In the genomic region with DNA sequence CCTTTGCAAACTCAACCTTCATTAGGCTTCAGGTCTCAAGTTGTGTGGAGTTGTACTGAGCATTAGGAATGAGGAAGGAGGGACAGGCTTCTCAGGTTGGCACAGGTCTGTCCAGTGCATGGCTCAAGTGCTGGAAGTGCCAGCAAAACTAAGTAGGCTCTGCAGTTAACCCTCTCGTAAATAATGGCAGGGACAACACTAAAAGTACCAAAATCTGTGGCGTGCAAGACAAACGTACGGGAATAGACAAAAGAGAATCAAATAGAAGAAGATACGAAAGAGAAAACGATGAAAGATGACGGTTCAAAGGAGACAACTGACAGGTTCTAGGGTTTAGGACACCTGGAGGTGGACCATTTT, we compare ENCODE assay signal across 8 cellular contexts. TPM values are rescaled to one million over a fixed set of nuclear protein-coding genes. Genes with fewer than 3 reads are reported as not detected.
DNase-seq lines count a peak whose midpoint lies in the region; ATAC-seq and TF ChIP-seq lines count a peak whose summit lies in the region.

No MANE protein-coding gene starts in this region.

- no peaks in the 10 kb centered on the region for H3K27me3 Mint-ChIP-seq in T-cell

- intact Hi-C loops in ovary (cut with DNase I) = loop anchor here in 1 of 4 donors (10.0 kb wide), 1 partner anchor 55 kb away; the partner anchor contains the start of gene GEMIN2

- ATAC-seq in GM21381 (IDR thresholded peaks at IDR 0.05; ENCODE audit: unreplicated experiment) (peak; percentile 5), T-cell (replicated peaks in 1 of 4) (no peak), HG03469 (IDR thresholded peaks at IDR 0.05; ENCODE audit: unreplicated experiment) (no peak)

- H3K9me3 Mint-ChIP-seq in T-cell = no peaks in the 10 kb centered on the region

- H3K27me3 ChIP-seq in ovary = no peaks in the 10 kb centered on the region

- CTCF ChIA-PET in T-cell (lab: Charles Lee) (interaction anchor here in 1 of 2 donors (0.7 to 2.3 kb wide), 2 partner anchors 56 to 71 kb away, joined by 3 to 5 read pairs; partner anchors contain the start of gene GEMIN2), HEK293T (lab: Yijun Ruan, JAX) (no interaction called here)

- POLR2A ChIA-PET in T-cell (lab: Charles Lee) = interaction anchor here (0.6 to 1.7 kb wide), 8 partner anchors 12 to 263 kb away, joined by 3 to 14 read pairs (median 5); partner anchors contain the start of genes FBXO33 (in 1 of the 2) and GEMIN2 (in 1 of the 2)
- POLR2A ChIA-PET in HEK293T (lab: Yijun Ruan, JAX) = interaction anchor here (0.7 to 1.7 kb wide), 23 partner anchors 9 to 262 kb away, joined by 3 to 76 read pairs (median 8); partner anchors contain the start of genes FBXO33, GEMIN2 and SEC23A

- H3K27ac ChIP-seq in ovary = peak overlapping the region; percentile 90 to 97

- peak overlapping the region; percentile 97 for H3K27ac Mint-ChIP-seq in T-cell

- TF ChIP-seq CTCF in AG10803 (conservative IDR thresholded peaks at IDR 0.05; ENCODE audit: low read length) = no peak
- TF ChIP-seq CTCF in ovary (IDR thresholded peaks at IDR 0.05) = no peak

- peak overlapping the region; percentile 94 to 98 (median 96) for H3K4me3 Mint-ChIP-seq in T-cell

- WGBS in ovary, 3 donors = 0% methylated on average over 7 of the region's 7 CpGs

- H3K36me3 Mint-ChIP-seq in T-cell = peaks cover 15% of the 10 kb centered on the region

- H3K4me3 ChIP-seq in AG10803 (ENCODE audit: low read length) (peak overlapping the region; percentile 99), ovary (peak overlapping the region; percentile 97)

- no peaks in the 10 kb centered on the region for H3K9me3 ChIP-seq in ovary

- H3K4me1 ChIP-seq in ovary (ENCODE audit: insufficient read depth) = peaks cover 3% of the 10 kb centered on the region

- TF ChIP-seq POLR2A in ovary (IDR thresholded peaks at IDR 0.05) = no peak

- TF ChIP-seq EP300 in ovary (IDR thresholded peaks at IDR 0.05) = no peak

- DNase-seq in AG10803 (ENCODE audit: low read depth) (no peak), T-cell (no peak), fibroblast of peridontal ligament (ENCODE audit: extremely low read depth) (peak; percentile 10), ovary (no peak), HEK293T (ENCODE audit: extremely low spot score) (no peak)
- DNase-seq in NK-92 treated with Interleukin-12 subunit alpha and Interleukin-12 subunit beta, amount 100 ng/mL, for 24 hours (lab: John Stamatoyannopoulos, UW) = no peak

- H3K4me1 Mint-ChIP-seq in T-cell = peaks cover 45 to 56% (median 54%) of the 10 kb centered on the region in 3 donors

- no peaks in the 10 kb centered on the region for H3K36me3 ChIP-seq in ovary

TF ChIP-seq in HEK293T, 16 proteins besides CTCF, POLR2A, EP300 and RAD21:
- TF ChIP-seq TARDBP (IDR thresholded peaks at IDR 0.05) (no peak), SP1 (IDR thresholded peaks at IDR 0.05) (no peak)

RNA-seq across cellular contexts. Expression of gene TRAPPC6B, which starts 0.6 kb away (rescaled TPM):
- 10 to 100 TPM; 14.9 to 34.3 (median 30.1) TPM for total RNA-seq in T-cell
- total RNA-seq in ovary = 10 to 100 TPM; 16.7 to 30.7 (median 20.4) TPM
- 10 to 100 TPM; 12.6 to 17.8 TPM for polyA plus RNA-seq in ovary

RNA-seq across cellular contexts. Expression of gene PNN, which starts 5.5 kb away (rescaled TPM):
- total RNA-seq in T-cell (100 to 1,000 TPM in 2 of 5 donors, 10 to 100 TPM in 3; 80.2 to 136 (median 94.4) TPM), ovary (10 to 100 TPM; 36.3 to 76.3 (median 59.6) TPM)
- 10 to 100 TPM; 54.4 to 77.1 TPM for polyA plus RNA-seq in ovary

RNA-seq across cellular contexts. Expression of gene GEMIN2, which starts 55.4 kb away (rescaled TPM):
- total RNA-seq in T-cell = 10 to 100 TPM; 12.4 to 17.1 (median 13.9) TPM
- 10 to 100 TPM in 5 of 7 donors, 1 to 10 TPM in 2; 8.8 to 19.8 (median 15.5) TPM for total RNA-seq in ovary
- polyA plus RNA-seq in ovary = 10 to 100 TPM in 1 of 2 donors, 1 to 10 TPM in 1; 8.2 to 13.1 TPM
